In genomic region chr2:160345102-160345501, GRCh38 we compare ENCODE assay signal across 16 cellular contexts.
DNase-seq lines count a peak whose midpoint lies in the region; ATAC-seq lines count a peak whose summit lies in the region.
"Had no signal": no experiment of that assay in that cellular context is flagged by ENCODE, and none has a peak within 500 bp of the region (broad histone marks: within the 10 kb centered on the region; RNA-seq: fewer than 3 reads in every experiment).

No MANE protein-coding gene starts in this region.

- no peak for DNase-seq in activated CD4-positive, alpha-beta T cell treated with anti-CD3 and anti-CD28 coated beads for 36 hours
- DNase-seq in activated CD4-positive, alpha-beta T cell treated with anti-CD3 and anti-CD28 coated beads, Interleukin-2, amount 50 U/mL, for 1 hour: no peak
- DNase-seq in activated naive CD8-positive, alpha-beta T cell treated with anti-CD3 and anti-CD28 coated beads, Interleukin-2, amount 10 ng/mL, durations not matched to agents 7 days and 5 days: no peak
- DNase-seq in trophoblast cell (no peak), NCI-H524 treated with DMSO at 0.1 percent for 48 hours (lab: John Stamatoyannopoulos, UW) (no peak), AML-193 (lab: John Stamatoyannopoulos, UW) (no peak)
- DNase-seq: ACHN, caudate nucleus, foreskin fibroblast, naive B cell, NCI-H1048, NCI-H2171 treated with DMSO at 0.1 percent for 48 hours, T-helper 9 cell had no signal

- H4K91ac ChIP-seq in trophoblast cell (ENCODE audit: low read depth, low read length): no peak overlapping the region

- POLR2A ChIA-PET in activated CD4-positive, alpha-beta T cell treated with anti-CD3 and anti-CD28 coated beads for 36 hours (lab: Charles Lee): no interaction called here
- POLR2A ChIA-PET in activated naive CD8-positive, alpha-beta T cell treated with anti-CD3 and anti-CD28 coated beads, Interleukin-2, amount 10 ng/mL, durations not matched to agents 7 days and 5 days (lab: Charles Lee): no interaction called here

- H3K79me1 ChIP-seq in trophoblast cell (ENCODE audit: low read length): no peaks in the 10 kb centered on the region

- peak overlapping the region; percentile 84 for H3K27ac Mint-ChIP-seq in activated CD4-positive, alpha-beta T cell treated with anti-CD3 and anti-CD28 coated beads for 36 hours
- H3K27ac Mint-ChIP-seq in activated naive CD8-positive, alpha-beta T cell treated with anti-CD3 and anti-CD28 coated beads, Interleukin-2, amount 10 ng/mL, durations not matched to agents 7 days and 5 days: peak overlapping the region; percentile 65

- H3K79me2 ChIP-seq in trophoblast cell (ENCODE audit: control insufficient read depth, insufficient read depth, low read length, poor library complexity): peaks cover 5% of the 10 kb centered on the region

- no peak overlapping the region for H2BK5ac ChIP-seq in trophoblast cell (ENCODE audit: low read depth, low read length, poor library complexity)

- H2BK12ac ChIP-seq in trophoblast cell (ENCODE audit: low read length): no peak overlapping the region

- H3K23ac ChIP-seq in trophoblast cell (ENCODE audit: low read length): no peak overlapping the region

- peak overlapping the region; percentile 47 for H3K4me3 Mint-ChIP-seq in activated CD4-positive, alpha-beta T cell treated with anti-CD3 and anti-CD28 coated beads for 36 hours
- peak overlapping the region; percentile 63 for H3K4me3 Mint-ChIP-seq in activated naive CD8-positive, alpha-beta T cell treated with anti-CD3 and anti-CD28 coated beads, Interleukin-2, amount 10 ng/mL, durations not matched to agents 7 days and 5 days

- H3K4me1 ChIP-seq in trophoblast cell (ENCODE audit: control insufficient read depth in 1 of 2, insufficient read depth in 2 of 2, low read length in 2 of 2): no peaks in the 10 kb centered on the region

- H3K36me3 ChIP-seq in trophoblast cell (ENCODE audit: control insufficient read depth in 1 of 2, insufficient read depth in 2 of 2, low read length in 2 of 2): peaks cover 3 to 5% of the 10 kb centered on the region in 2 experiments

- intact Hi-C loops in activated CD4-positive, alpha-beta T cell treated with anti-CD3 and anti-CD28 coated beads for 36 hours (cut with DNase I, micrococcal nuclease): no loop called here

- H3K4me3 ChIP-seq in trophoblast cell (ENCODE audit: low read depth, low read length): no peak overlapping the region

- CTCF ChIA-PET in activated CD4-positive, alpha-beta T cell treated with anti-CD3 and anti-CD28 coated beads for 36 hours (lab: Charles Lee): interaction anchor here (1.1 kb wide), 1 partner anchor 23 kb away, joined by 4 read pairs; no protein-coding TSS in a partner anchor

- H3K4me1 Mint-ChIP-seq in activated CD4-positive, alpha-beta T cell treated with anti-CD3 and anti-CD28 coated beads for 36 hours: peaks cover 78% of the 10 kb centered on the region
- peaks cover 44% of the 10 kb centered on the region for H3K4me1 Mint-ChIP-seq in activated naive CD8-positive, alpha-beta T cell treated with anti-CD3 and anti-CD28 coated beads, Interleukin-2, amount 10 ng/mL, durations not matched to agents 7 days and 5 days

- H4K8ac ChIP-seq in trophoblast cell (ENCODE audit: low read depth, low read length): no peak overlapping the region

- H3K9ac ChIP-seq in trophoblast cell (ENCODE audit: low read length): no peak overlapping the region

- no peak overlapping the region for H3K4me2 ChIP-seq in trophoblast cell (ENCODE audit: low read length)

- no peak overlapping the region for H2AK5ac ChIP-seq in trophoblast cell (ENCODE audit: low read length)

- no CpG with 5 or more reads among the region's 3 CpGs for WGBS in trophoblast cell (ENCODE audit: extremely low coverage, insufficient coverage, insufficient read length)

- H3K36me3 Mint-ChIP-seq in activated CD4-positive, alpha-beta T cell treated with anti-CD3 and anti-CD28 coated beads for 36 hours (ENCODE audit: low read depth): peaks cover 8% of the 10 kb centered on the region
- H3K36me3 Mint-ChIP-seq in activated naive CD8-positive, alpha-beta T cell treated with anti-CD3 and anti-CD28 coated beads, Interleukin-2, amount 10 ng/mL, durations not matched to agents 7 days and 5 days: peaks cover 26% of the 10 kb centered on the region

- H3K9me3 ChIP-seq in trophoblast cell (ENCODE audit: insufficient read depth, low read depth, low read length): no peaks in the 10 kb centered on the region

- peak; percentile 70 for ATAC-seq in activated CD4-positive, alpha-beta T cell treated with anti-CD3 and anti-CD28 coated beads for 36 hours
- ATAC-seq in HG02642 (IDR thresholded peaks at IDR 0.05; ENCODE audit: poor library complexity, unreplicated experiment) (peak; percentile 58), HG03457 (IDR thresholded peaks at IDR 0.05; ENCODE audit: unreplicated experiment) (no peak)
- peak; percentile 72 for ATAC-seq in activated naive CD8-positive, alpha-beta T cell treated with anti-CD3 and anti-CD28 coated beads, Interleukin-2, amount 10 ng/mL, durations not matched to agents 7 days and 5 days (ENCODE audit: low read depth)
- ATAC-seq: Right ventricle myocardium inferior had no signal

- no peaks in the 10 kb centered on the region for H3K9me3 Mint-ChIP-seq in activated CD4-positive, alpha-beta T cell treated with anti-CD3 and anti-CD28 coated beads for 36 hours (ENCODE audit: low read depth)
- no peaks in the 10 kb centered on the region for H3K9me3 Mint-ChIP-seq in activated naive CD8-positive, alpha-beta T cell treated with anti-CD3 and anti-CD28 coated beads, Interleukin-2, amount 10 ng/mL, durations not matched to agents 7 days and 5 days
- H3K9me3 Mint-ChIP-seq: naive B cell had no signal

- no peak overlapping the region for H2AFZ ChIP-seq in trophoblast cell (ENCODE audit: insufficient read depth, low read length, poor library complexity)

- no peaks in the 10 kb centered on the region for H3K27me3 ChIP-seq in trophoblast cell (ENCODE audit: insufficient read depth, low read length)

- H3K14ac ChIP-seq in trophoblast cell (ENCODE audit: low read length): no peak overlapping the region

- H4K12ac ChIP-seq in trophoblast cell (ENCODE audit: low read depth, low read length): no peak overlapping the region

- no peak overlapping the region for H3K27ac ChIP-seq in trophoblast cell (ENCODE audit: low read depth, low read length)

- H2BK120ac ChIP-seq in trophoblast cell (ENCODE audit: insufficient read depth, low read length, poor library complexity): no peak overlapping the region

- no peaks in the 10 kb centered on the region for H3K27me3 Mint-ChIP-seq in activated CD4-positive, alpha-beta T cell treated with anti-CD3 and anti-CD28 coated beads for 36 hours
- H3K27me3 Mint-ChIP-seq in activated naive CD8-positive, alpha-beta T cell treated with anti-CD3 and anti-CD28 coated beads, Interleukin-2, amount 10 ng/mL, durations not matched to agents 7 days and 5 days: no peaks in the 10 kb centered on the region
- H3K27me3 Mint-ChIP-seq: naive B cell had no signal

- H3K18ac ChIP-seq in trophoblast cell (ENCODE audit: low read length): no peak overlapping the region

- H3K4ac ChIP-seq in trophoblast cell (ENCODE audit: low read depth, low read length): peak overlapping the region; percentile 21
